ENCODE assay signal across 11 cellular contexts in the genomic region with DNA sequence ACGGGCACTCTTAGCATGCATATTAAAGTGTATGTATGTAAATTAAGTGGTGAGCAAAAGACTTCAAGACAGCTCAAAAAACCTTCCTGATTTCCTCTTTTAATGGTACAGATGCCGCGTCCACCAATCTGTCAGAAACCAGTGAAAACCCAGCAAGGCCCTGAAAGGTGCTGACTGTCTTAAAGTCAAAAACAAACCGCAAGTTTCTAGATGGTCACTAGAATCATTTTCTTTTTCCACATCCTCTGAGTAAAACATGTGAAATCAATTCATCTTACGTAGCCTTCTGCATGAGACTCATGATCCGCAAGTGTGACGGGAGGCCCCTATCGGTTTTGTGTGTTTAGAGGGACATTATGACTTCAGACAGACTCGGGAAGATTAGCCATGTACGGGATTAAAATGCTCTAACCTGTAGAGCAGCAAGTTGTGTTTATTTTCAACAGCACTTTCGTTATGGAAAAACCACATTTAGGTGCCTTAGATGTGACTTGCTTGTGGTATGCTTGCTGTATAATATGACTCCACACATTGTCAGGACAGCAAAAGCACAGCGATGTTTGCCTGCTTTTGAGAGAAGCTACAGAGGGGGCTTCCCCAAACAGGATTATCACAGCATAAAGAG.
DNase-seq lines count a peak whose midpoint lies in the region; ATAC-seq and TF ChIP-seq lines count a peak whose summit lies in the region.
"Had no signal": no experiment of that assay in that cellular context is flagged by ENCODE, and none has a peak within 500 bp of the region (broad histone marks: within the 10 kb centered on the region; RNA-seq: fewer than 3 reads in every experiment).

No MANE protein-coding gene starts in this region.

- H3K36me3 ChIP-seq in endodermal cell (ENCODE audit: control insufficient read depth, insufficient read depth, low read length), result no peaks in the 10 kb centered on the region

- H3K27me3 ChIP-seq in endodermal cell (ENCODE audit: control insufficient read depth, insufficient read depth, low read length, poor library complexity, severe bottlenecking), result no peaks in the 10 kb centered on the region

- 93 to 100% methylated on average over 1 to 11 of the region's 12 CpGs for WGBS in endodermal cell (ENCODE audit: insufficient coverage in 1 of 2, insufficient read length in 1 of 2), 2 experiments

- peaks cover 58% of the 10 kb centered on the region for H3K4me1 Mint-ChIP-seq in activated T-cell treated with anti-CD3 and anti-CD28 coated beads, Interleukin-2, amount 50 U/mL, for 24 hours (ENCODE audit: low read depth)
- H3K4me1 Mint-ChIP-seq in natural killer cell treated with Interleukin-12 subunit alpha and Interleukin-12 subunit beta and Interleukin-15 and Interleukin-18, amount 100 ng/mL, for 72 hours (ENCODE audit: low read depth in 2 of 2), result peaks cover 17 to 37% of the 10 kb centered on the region in 2 donors
- H3K4me1 Mint-ChIP-seq in endodermal cell, result no peaks in the 10 kb centered on the region

- DNase-seq in activated T-cell treated with anti-CD3 and anti-CD28 coated beads, Interleukin-2, amount 50 U/mL, for 24 hours, result no peak
- DNase-seq in activated T-cell treated with anti-CD3 and anti-CD28 coated beads for 4 hours (no peak), endodermal cell (no peak), HT-29 (ENCODE audit: low spot score) (no peak), GDM1 (lab: John Stamatoyannopoulos, UW) (no peak)
- DNase-seq in natural killer cell treated with Interleukin-12 subunit alpha and Interleukin-12 subunit beta and Interleukin-15 and Interleukin-18, amount 100 ng/mL, for 72 hours (ENCODE audit: low spot score), result no peak
- DNase-seq: H9, kidney glomerular epithelial cell, right cardiac atrium had no signal

- H3K27me3 Mint-ChIP-seq in activated T-cell treated with anti-CD3 and anti-CD28 coated beads, Interleukin-2, amount 50 U/mL, for 24 hours, result no peaks in the 10 kb centered on the region
- H3K27me3 Mint-ChIP-seq in natural killer cell treated with Interleukin-12 subunit alpha and Interleukin-12 subunit beta and Interleukin-15 and Interleukin-18, amount 100 ng/mL, for 72 hours, result no peaks in the 10 kb centered on the region
- no peaks in the 10 kb centered on the region for H3K27me3 Mint-ChIP-seq in endodermal cell (ENCODE audit: insufficient read depth)

- H3K4me3 Mint-ChIP-seq in activated T-cell treated with anti-CD3 and anti-CD28 coated beads, Interleukin-2, amount 50 U/mL, for 24 hours, result no peak overlapping the region
- no peak overlapping the region for H3K4me3 Mint-ChIP-seq in natural killer cell treated with Interleukin-12 subunit alpha and Interleukin-12 subunit beta and Interleukin-15 and Interleukin-18, amount 100 ng/mL, for 72 hours
- H3K4me3 Mint-ChIP-seq in endodermal cell, result no peak overlapping the region
- H3K4me3 Mint-ChIP-seq: H9 had no signal

- H3K27ac Mint-ChIP-seq in activated T-cell treated with anti-CD3 and anti-CD28 coated beads, Interleukin-2, amount 50 U/mL, for 24 hours, result peak overlapping the region; percentile 81
- peak overlapping the region; percentile 10 to 40 for H3K27ac Mint-ChIP-seq in natural killer cell treated with Interleukin-12 subunit alpha and Interleukin-12 subunit beta and Interleukin-15 and Interleukin-18, amount 100 ng/mL, for 72 hours
- H3K27ac Mint-ChIP-seq in endodermal cell, result no peak overlapping the region

- H3K9me3 ChIP-seq in endodermal cell (ENCODE audit: control insufficient read depth, low read length), result no peaks in the 10 kb centered on the region

- no peak overlapping the region for H3K4me3 ChIP-seq in endodermal cell (ENCODE audit: low read length)

- H3K27ac ChIP-seq in endodermal cell (ENCODE audit: low read depth, low read length), result no peak overlapping the region

- ATAC-seq in GM21723 (IDR thresholded peaks at IDR 0.05; ENCODE audit: unreplicated experiment) (peak; percentile 92), HG03460 (IDR thresholded peaks at IDR 0.05; ENCODE audit: unreplicated experiment) (peak; percentile 93)
- ATAC-seq in natural killer cell treated with Interleukin-12 subunit alpha and Interleukin-12 subunit beta and Interleukin-15 and Interleukin-18, amount 100 ng/mL, for 72 hours, result peak; percentile 67 to 69
- ATAC-seq: right cardiac atrium had no signal

- H3K4me1 ChIP-seq in endodermal cell (ENCODE audit: control insufficient read depth, insufficient read depth, low read length), result no peaks in the 10 kb centered on the region

- no peak for TF ChIP-seq CTCF in endodermal cell (conservative IDR thresholded peaks at IDR 0.05)

- H3K9ac ChIP-seq in endodermal cell (ENCODE audit: extremely low read depth, low read length, poor library complexity, severe bottlenecking), result no peak overlapping the region

- H3K36me3 Mint-ChIP-seq in activated T-cell treated with anti-CD3 and anti-CD28 coated beads, Interleukin-2, amount 50 U/mL, for 24 hours (ENCODE audit: low read depth), result peaks cover 91% of the 10 kb centered on the region
- H3K36me3 Mint-ChIP-seq in natural killer cell treated with Interleukin-12 subunit alpha and Interleukin-12 subunit beta and Interleukin-15 and Interleukin-18, amount 100 ng/mL, for 72 hours, result no peaks in the 10 kb centered on the region
- H3K36me3 Mint-ChIP-seq in endodermal cell (ENCODE audit: low read depth), result peaks cover 30% of the 10 kb centered on the region

- no peaks in the 10 kb centered on the region for H3K9me3 Mint-ChIP-seq in activated T-cell treated with anti-CD3 and anti-CD28 coated beads, Interleukin-2, amount 50 U/mL, for 24 hours
- H3K9me3 Mint-ChIP-seq in natural killer cell treated with Interleukin-12 subunit alpha and Interleukin-12 subunit beta and Interleukin-15 and Interleukin-18, amount 100 ng/mL, for 72 hours, result no peaks in the 10 kb centered on the region
- peaks cover 2% of the 10 kb centered on the region for H3K9me3 Mint-ChIP-seq in endodermal cell
- H3K9me3 Mint-ChIP-seq: H9 had no signal
